Comparison of ENCODE assay signal across 19 cellular contexts in genomic region chr15:64552281-64552948, GRCh38.
"Had no signal": no experiment of that assay in that cellular context is flagged by ENCODE, and none has a peak within 500 bp of the region (broad histone marks: within the 10 kb centered on the region; RNA-seq: fewer than 3 reads in every experiment).

No MANE protein-coding gene starts in this region.

- DNase-seq: activated CD4-positive, alpha-beta T cell treated with anti-CD3 and anti-CD28 coated beads for 48 hours; activated CD8-positive, alpha-beta memory T cell treated with anti-CD3 and anti-CD28 coated beads for 24 hours; activated naive CD4-positive, alpha-beta T cell treated with anti-CD3 and anti-CD28 coated beads, Interleukin-2, amount 50 U/mL, for 16 hours; amniotic stem cell; effector memory CD8-positive, alpha-beta T cell; gastrocnemius medialis; naive thymus-derived CD4-positive, alpha-beta T cell; occipital lobe; stimulated activated CD4-positive, alpha-beta T cell treated with anti-CD3 and anti-CD28 coated beads, Interleukin-15, amount 100 ng/mL, for 24 hours; stimulated activated CD4-positive, alpha-beta T cell treated with anti-CD3 and anti-CD28 coated beads, Interleukin-4, amount 100 ng/mL, for 24 hours; T-helper 1 cell; testis; WERI-Rb-1 had no signal

- H3K9me3 Mint-ChIP-seq: activated T-helper 2 cell treated with anti-CD3 and anti-CD28 coated beads, Interferon-gamma antibody, Interleukin-2, Interleukin-4, amounts not matched to agents 10 μg/mL and 5 μg/mL and 100 μg/mL, durations not matched to agents 14 hours and 24 hours and 36 hours; central memory CD8-positive, alpha-beta T cell; effector memory CD8-positive, alpha-beta T cell; naive thymus-derived CD4-positive, alpha-beta T cell had no signal

- H3K27ac Mint-ChIP-seq: activated T-helper 2 cell treated with anti-CD3 and anti-CD28 coated beads, Interferon-gamma antibody, Interleukin-2, Interleukin-4, amounts not matched to agents 10 μg/mL and 5 μg/mL and 100 μg/mL, durations not matched to agents 14 hours and 24 hours and 36 hours; stimulated activated naive CD8-positive, alpha-beta T cell treated with anti-CD3 and anti-CD28 coated beads, Interleukin-15, Interleukin-2, amounts not matched to agents 100 ng/mL and 50 ng/mL, for 24 hours had no signal

- H3K4me3 ChIP-seq: gastrocnemius medialis, lung, testis had no signal

- H3K27me3 Mint-ChIP-seq: brain; central memory CD8-positive, alpha-beta T cell; effector memory CD8-positive, alpha-beta T cell; naive thymus-derived CD4-positive, alpha-beta T cell; stimulated activated naive CD8-positive, alpha-beta T cell treated with anti-CD3 and anti-CD28 coated beads, Interleukin-15, Interleukin-2, amounts not matched to agents 100 ng/mL and 50 ng/mL, for 24 hours had no signal

- H3K9me3 ChIP-seq: gastrocnemius medialis, testis had no signal

- H3K27me3 ChIP-seq: gastrocnemius medialis, testis had no signal

- H3K27ac ChIP-seq: epithelial cell of prostate, gastrocnemius medialis, testis, WERI-Rb-1 had no signal

- H3K4me3 Mint-ChIP-seq: brain; central memory CD8-positive, alpha-beta T cell; effector memory CD8-positive, alpha-beta T cell; stimulated activated naive CD8-positive, alpha-beta T cell treated with anti-CD3 and anti-CD28 coated beads, Interleukin-15, Interleukin-2, amounts not matched to agents 100 ng/mL and 50 ng/mL, for 24 hours had no signal

- ATAC-seq: effector memory CD8-positive, alpha-beta T cell; gastrocnemius medialis; naive thymus-derived CD4-positive, alpha-beta T cell had no signal

- H3K36me3 ChIP-seq: gastrocnemius medialis had no signal
